8 cellular contexts compared by ENCODE assay signal in the genomic region with DNA sequence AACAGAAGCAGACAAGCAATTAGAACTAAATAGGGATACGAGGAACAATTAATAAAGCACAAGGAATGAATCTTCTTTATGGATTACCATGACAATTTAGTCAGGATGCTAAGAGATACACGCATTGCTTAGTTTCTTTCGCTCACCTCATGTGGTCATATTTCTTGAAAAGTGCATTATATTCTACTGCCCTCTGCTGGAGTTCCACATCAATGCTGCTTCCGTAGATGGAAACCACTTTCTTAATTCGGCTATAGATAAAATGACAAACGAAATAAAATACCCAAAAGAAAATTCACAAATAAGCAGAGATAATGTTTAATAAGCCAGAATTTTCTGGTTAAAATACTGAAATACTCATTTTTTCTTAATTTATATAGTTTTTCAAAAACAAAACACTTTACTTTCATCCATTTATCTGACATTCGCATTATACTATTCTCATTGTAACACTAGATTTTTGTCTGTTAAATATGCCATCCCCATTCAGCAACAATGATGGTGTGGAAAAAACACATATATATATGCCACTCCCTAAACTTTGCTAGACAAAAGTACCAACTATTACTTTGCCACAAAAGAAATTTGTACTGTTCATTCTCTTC. TPM values are rescaled to one million over a fixed set of nuclear protein-coding genes. Genes with fewer than 3 reads are reported as not detected.
DNase-seq lines count a peak whose midpoint lies in the region; ATAC-seq and TF ChIP-seq lines count a peak whose summit lies in the region.

No MANE protein-coding gene starts in this region.

- intact Hi-C loops in Right ventricle myocardium inferior (cut with DNase I): no loop called here

- H3K27ac ChIP-seq in cardiac muscle cell: no peak overlapping the region

- no peaks in the 10 kb centered on the region for H3K9me3 ChIP-seq in cardiac muscle cell (ENCODE audit: low read depth)

- H3K4me3 Mint-ChIP-seq in stimulated activated effector memory CD8-positive, alpha-beta T cell treated with anti-CD3 and anti-CD28 coated beads, Interleukin-12 subunit alpha, Interleukin-12 subunit beta, amount 100 ng/mL, for 72 hours: no peak overlapping the region

- peaks cover 67% of the 10 kb centered on the region for H3K36me3 ChIP-seq in cardiac muscle cell

- ATAC-seq in Right ventricle myocardium inferior (no peak), GM21515 (IDR thresholded peaks at IDR 0.05; ENCODE audit: unreplicated experiment) (no peak), HG03139 (IDR thresholded peaks at IDR 0.05; ENCODE audit: unreplicated experiment) (no peak)
- peak; percentile 55 for ATAC-seq in stimulated activated effector memory CD8-positive, alpha-beta T cell treated with anti-CD3 and anti-CD28 coated beads, Interleukin-12 subunit alpha, Interleukin-12 subunit beta, amount 100 ng/mL, for 72 hours

- H3K9me3 Mint-ChIP-seq in stimulated activated effector memory CD8-positive, alpha-beta T cell treated with anti-CD3 and anti-CD28 coated beads, Interleukin-12 subunit alpha, Interleukin-12 subunit beta, amount 100 ng/mL, for 72 hours: no peaks in the 10 kb centered on the region

- H3K36me3 Mint-ChIP-seq in stimulated activated effector memory CD8-positive, alpha-beta T cell treated with anti-CD3 and anti-CD28 coated beads, Interleukin-12 subunit alpha, Interleukin-12 subunit beta, amount 100 ng/mL, for 72 hours: peaks cover 100% of the 10 kb centered on the region

- no peaks in the 10 kb centered on the region for H3K27me3 ChIP-seq in cardiac muscle cell

- H3K4me1 ChIP-seq in cardiac muscle cell (ENCODE audit: low read depth): no peaks in the 10 kb centered on the region

- TF ChIP-seq CTCF in cardiac muscle cell (IDR thresholded peaks at IDR 0.05; ENCODE audit: low read depth, low read length) (peak; percentile 73), LNCAP (IDR thresholded peaks at IDR 0.05) (peak; percentile 90), WI38 (IDR thresholded peaks at IDR 0.05; ENCODE audit: low read depth, low read length) (peak; percentile 43)

- H3K4me3 ChIP-seq in cardiac muscle cell (no peak overlapping the region), WI38 (ENCODE audit: low read depth, low read length) (no peak overlapping the region)

- H3K27ac Mint-ChIP-seq in stimulated activated effector memory CD8-positive, alpha-beta T cell treated with anti-CD3 and anti-CD28 coated beads, Interleukin-12 subunit alpha, Interleukin-12 subunit beta, amount 100 ng/mL, for 72 hours: no peak overlapping the region

- DNase-seq in cardiac muscle cell (ENCODE audit: low read depth in 1 of 2, low spot score in 1 of 2) (peak; percentile 44 to 61), Right ventricle myocardium inferior (ENCODE audit: missing footprints) (no peak), globus pallidus (ENCODE audit: low spot score) (peak; percentile 60)
- no peak for DNase-seq in stimulated activated effector memory CD8-positive, alpha-beta T cell treated with anti-CD3 and anti-CD28 coated beads, Interleukin-12 subunit alpha, Interleukin-12 subunit beta, amount 100 ng/mL, for 72 hours (ENCODE audit: low spot score in 2 of 2)

- no peaks in the 10 kb centered on the region for H3K4me1 Mint-ChIP-seq in stimulated activated effector memory CD8-positive, alpha-beta T cell treated with anti-CD3 and anti-CD28 coated beads, Interleukin-12 subunit alpha, Interleukin-12 subunit beta, amount 100 ng/mL, for 72 hours

RNA-seq across cellular contexts. Expression of a gene that starts 22.0 kb away (rescaled TPM):
- total RNA-seq in cardiac muscle cell: 3.5 and 6.7 TPM in 2 replicates
- polyA plus RNA-seq in cardiac muscle cell: 1.7 and 4.3 TPM in 2 replicates
- total RNA-seq in Right ventricle myocardium inferior: 2.1 TPM

Comparison
In these comparisons a context has a peak if more than half of its experiments do, and no peak if none do; other contexts are left out.
1. DNase-seq: peak in cardiac muscle cell (2 of 2) and globus pallidus (single experiment); none in Right ventricle myocardium inferior (single experiment) and stimulated activated effector memory CD8-positive, alpha-beta T cell treated with anti-CD3 and anti-CD28 coated beads, Interleukin-12 subunit alpha, Interleukin-12 subunit beta, amount 100 ng/mL, for 72 hours (0 of 2).
2. Peak in every context shown above with its lines, with median percentiles within 50 percentile points of each other: CTCF ChIP-seq.